18 cellular contexts compared by ENCODE assay signal in genomic region chr21:36186506-36187399, GRCh38. TPM values are rescaled to one million over a fixed set of nuclear protein-coding genes. Genes with fewer than 3 reads are reported as not detected.
DNase-seq lines count a peak whose midpoint lies in the region; ATAC-seq and TF ChIP-seq lines count a peak whose summit lies in the region.
"Had no signal": no experiment of that assay in that cellular context is flagged by ENCODE, and none has a peak within 500 bp of the region (broad histone marks: within the 10 kb centered on the region; RNA-seq: fewer than 3 reads in every experiment).

No MANE protein-coding gene starts in this region.

- H3K27me3 ChIP-seq in endodermal cell (ENCODE audit: control insufficient read depth, insufficient read depth, low read length, poor library complexity, severe bottlenecking) (no peaks in the 10 kb centered on the region), mucosa of rectum (ENCODE audit: control insufficient read depth in 2 of 2, insufficient read depth in 2 of 2, low read length in 2 of 2) (no peaks in the 10 kb centered on the region)
- H3K27me3 ChIP-seq in CD4-positive, alpha-beta memory T cell (ENCODE audit: insufficient read depth, low read length), result no peaks in the 10 kb centered on the region
- H3K27me3 ChIP-seq: ascending aorta; BLaER1 treated with 17β-estradiol and CSF1 and Interleukin-3, amounts not matched to agents 10 nM and 100 nM; right lobe of liver had no signal

- H3K4me1 ChIP-seq in endodermal cell (ENCODE audit: control insufficient read depth, insufficient read depth, low read length) (peaks cover 4% of the 10 kb centered on the region), mucosa of rectum (ENCODE audit: control insufficient read depth in 2 of 2, insufficient read depth in 2 of 2, low read length in 2 of 2) (peaks cover 17 to 27% of the 10 kb centered on the region in 2 donors)
- H3K4me1 ChIP-seq in CD4-positive, alpha-beta memory T cell (ENCODE audit: insufficient read depth, low read length), result no peaks in the 10 kb centered on the region

- ATAC-seq in Right ventricle myocardium inferior, result peak; percentile 89
- ATAC-seq in activated CD4-positive, CD25-positive, alpha-beta regulatory T cell treated with anti-CD3 and anti-CD28 coated beads, Interleukin-2, amount 50 U/mL, for 24 hours, result no peak
- ATAC-seq: right lobe of liver had no signal

- intact Hi-C loops in Right ventricle myocardium inferior (cut with DNase I) (no loop called here), cardiac septum (cut with DNase I) (no loop called here)
- intact Hi-C loops in CD4-positive, alpha-beta memory T cell (cut with micrococcal nuclease), result no loop called here

- H3K27ac ChIP-seq in endodermal cell (ENCODE audit: low read depth, low read length) (no peak overlapping the region), mucosa of rectum (ENCODE audit: low read depth in 2 of 2, low read length in 2 of 2) (peak overlapping the region; percentile 23 to 29)
- no peak overlapping the region for H3K27ac ChIP-seq in CD4-positive, alpha-beta memory T cell (ENCODE audit: low read depth, low read length)
- H3K27ac ChIP-seq: ascending aorta; BLaER1 treated with 17β-estradiol and CSF1 and Interleukin-3, amounts not matched to agents 10 nM and 100 nM; right lobe of liver; RWPE1 had no signal

- H3K4me3 Mint-ChIP-seq in endodermal cell, result no peak overlapping the region
- H3K4me3 Mint-ChIP-seq in CD4-positive, alpha-beta memory T cell, result no peak overlapping the region
- H3K4me3 Mint-ChIP-seq: activated naive CD4-positive, alpha-beta T cell treated with anti-CD3 and anti-CD28 coated beads for 36 hours had no signal

- no peaks in the 10 kb centered on the region for H3K36me3 Mint-ChIP-seq in endodermal cell (ENCODE audit: low read depth)
- peaks cover 17 to 27% of the 10 kb centered on the region in 2 donors for H3K36me3 Mint-ChIP-seq in CD4-positive, alpha-beta memory T cell

- H3K4me3 ChIP-seq in endodermal cell (ENCODE audit: low read length) (no peak overlapping the region), mucosa of rectum (ENCODE audit: low read length in 2 of 2) (no peak overlapping the region)
- H3K4me3 ChIP-seq in CD4-positive, alpha-beta memory T cell (ENCODE audit: low read length in 2 of 2), result no peak overlapping the region
- H3K4me3 ChIP-seq: ascending aorta; BLaER1 treated with 17β-estradiol and CSF1 and Interleukin-3, amounts not matched to agents 10 nM and 100 nM; right lobe of liver had no signal

- POLR2A ChIA-PET in CD4-positive, alpha-beta memory T cell (lab: Charles Lee; ENCODE audit: partially characterized antibody), result interaction anchor here (0.6 to 2.0 kb wide), 3 partner anchors 13 to 102 kb away, joined by 3 to 5 read pairs (median 3); no protein-coding TSS in a partner anchor

- H3K9me3 Mint-ChIP-seq in endodermal cell, result no peaks in the 10 kb centered on the region
- no peaks in the 10 kb centered on the region for H3K9me3 Mint-ChIP-seq in CD4-positive, alpha-beta memory T cell
- H3K9me3 Mint-ChIP-seq: activated naive CD4-positive, alpha-beta T cell treated with anti-CD3 and anti-CD28 coated beads for 36 hours had no signal

- H3K27ac Mint-ChIP-seq in endodermal cell, result no peak overlapping the region
- peak overlapping the region in 1 of 7 donors; percentile 57 for H3K27ac Mint-ChIP-seq in CD4-positive, alpha-beta memory T cell
- H3K27ac Mint-ChIP-seq: activated naive CD4-positive, alpha-beta T cell treated with anti-CD3 and anti-CD28 coated beads for 36 hours had no signal

- no peak for TF ChIP-seq CTCF in endodermal cell (conservative IDR thresholded peaks at IDR 0.05)
- no peak for TF ChIP-seq CTCF in GM10266 (IDR thresholded peaks at IDR 0.05; ENCODE audit: control insufficient read depth, insufficient read depth, low read depth, missing control alignments)

- WGBS in endodermal cell (ENCODE audit: insufficient coverage in 1 of 2, insufficient read length in 1 of 2), 2 experiments, result 85 to 96% methylated on average over 6 to 18 of the region's 18 CpGs

- H3K9me3 ChIP-seq in endodermal cell (ENCODE audit: control insufficient read depth, low read length) (no peaks in the 10 kb centered on the region), mucosa of rectum (ENCODE audit: control insufficient read depth in 2 of 2, low read length in 2 of 2) (no peaks in the 10 kb centered on the region)
- no peaks in the 10 kb centered on the region for H3K9me3 ChIP-seq in CD4-positive, alpha-beta memory T cell (ENCODE audit: control insufficient read depth in 1 of 2, low read length in 2 of 2)
- H3K9me3 ChIP-seq: ascending aorta; BLaER1 treated with 17β-estradiol and CSF1 and Interleukin-3, amounts not matched to agents 10 nM and 100 nM; right lobe of liver had no signal

- H3K27me3 Mint-ChIP-seq in endodermal cell (ENCODE audit: insufficient read depth), result no peaks in the 10 kb centered on the region
- H3K27me3 Mint-ChIP-seq in CD4-positive, alpha-beta memory T cell, result no peaks in the 10 kb centered on the region

- CTCF ChIA-PET in CD4-positive, alpha-beta memory T cell (lab: Charles Lee; ENCODE audit: partially characterized antibody), result interaction anchor here (1.0 to 1.5 kb wide), 5 partner anchors 12 to 46 kb away, joined by 3 to 6 read pairs (median 3); no protein-coding TSS in a partner anchor

- peaks cover 17% of the 10 kb centered on the region for H3K4me1 Mint-ChIP-seq in endodermal cell
- peaks cover 10 to 15% (median 11%) of the 10 kb centered on the region in 4 donors for H3K4me1 Mint-ChIP-seq in CD4-positive, alpha-beta memory T cell

- H3K36me3 ChIP-seq in endodermal cell (ENCODE audit: control insufficient read depth, insufficient read depth, low read length) (no peaks in the 10 kb centered on the region), mucosa of rectum (ENCODE audit: control insufficient read depth in 2 of 2, insufficient read depth in 2 of 2, low read length in 2 of 2) (peaks cover 10 to 14% of the 10 kb centered on the region in 2 donors)
- peaks cover 3% of the 10 kb centered on the region for H3K36me3 ChIP-seq in CD4-positive, alpha-beta memory T cell (ENCODE audit: insufficient read depth, low read length)
- H3K36me3 ChIP-seq: ascending aorta, right lobe of liver had no signal

- H3K9ac ChIP-seq in endodermal cell (ENCODE audit: extremely low read depth, low read length, poor library complexity, severe bottlenecking) (no peak overlapping the region), mucosa of rectum (ENCODE audit: low read depth in 1 of 2, low read length in 2 of 2) (peak overlapping the region in 1 of 2 donors; percentile 27)
- H3K9ac ChIP-seq: BLaER1 treated with 17β-estradiol and CSF1 and Interleukin-3, amounts not matched to agents 10 nM and 100 nM had no signal

- DNase-seq in Right ventricle myocardium inferior (ENCODE audit: missing footprints) (peak; percentile 73), cardiac septum (ENCODE audit: low spot score) (no peak), endodermal cell (peak; percentile 62), GM10266 (ENCODE audit: extremely low spot score) (no peak)
- DNase-seq in CD4-positive, alpha-beta memory T cell, result no peak
- no peak for DNase-seq in stimulated activated CD4-positive, alpha-beta T cell treated with anti-CD3 and anti-CD28 coated beads, Interleukin-15, amount 100 ng/mL, for 24 hours
- DNase-seq: activated CD4-positive, alpha-beta T cell treated with anti-CD3 and anti-CD28 coated beads, Interleukin-2, amount 50 U/mL, for 1 hour; activated naive CD4-positive, alpha-beta T cell treated with anti-CD3 and anti-CD28 coated beads for 36 hours; DMS153; hippocampal formation; NCI-H1417 treated with DMSO at 0.1 percent for 48 hours; stimulated activated CD4-positive, alpha-beta T cell treated with anti-CD3 and anti-CD28 coated beads, Interleukin-2, amount 100 ng/mL, for 24 hours had no signal

RNA-seq across cellular contexts. Expression of gene DOP1B, which starts 30.1 kb away (rescaled TPM):
- total RNA-seq in Right ventricle myocardium inferior, result 17.9 TPM
- total RNA-seq in cardiac septum, result 7.6 TPM
- 1 to 10 TPM; 7.8 to 8.0 TPM for total RNA-seq in endodermal cell
- 8.4 TPM for polyA plus RNA-seq in endodermal cell (2013, experiment 1 of 2)
- polyA plus RNA-seq in endodermal cell (2013, experiment 2 of 2), result 9.0 TPM
- total RNA-seq in CD4-positive, alpha-beta memory T cell, result 10 to 100 TPM; 24.0 to 27.3 TPM
- 10 to 100 TPM in 1 of 2 donors, 1 to 10 TPM in 1; 3.2 to 13.7 TPM for polyA plus RNA-seq in CD4-positive, alpha-beta memory T cell

RNA-seq across cellular contexts. Expression of gene CBR3, which starts 51.9 kb away (rescaled TPM):
- total RNA-seq in Right ventricle myocardium inferior, result 2.5 TPM
- total RNA-seq in cardiac septum, result 2.1 TPM
- not detected for total RNA-seq in endodermal cell
- 0.32 TPM for polyA plus RNA-seq in endodermal cell (2013, experiment 1 of 2)
- polyA plus RNA-seq in endodermal cell (2013, experiment 2 of 2), result 0.37 TPM
- 1 to 10 TPM; 9.2 to 9.3 TPM for total RNA-seq in CD4-positive, alpha-beta memory T cell
- polyA plus RNA-seq in CD4-positive, alpha-beta memory T cell, result 10 to 100 TPM; 15.6 to 24.9 TPM

Comparison
In these comparisons a context has a peak if more than half of its experiments do, and no peak if none do; other contexts are left out.
1. DNase-seq: peak in Right ventricle myocardium inferior (single experiment) and endodermal cell (single experiment); none in cardiac septum (single experiment), CD4-positive, alpha-beta memory T cell (0 of 5), stimulated activated CD4-positive, alpha-beta T cell treated with anti-CD3 and anti-CD28 coated beads, Interleukin-15, amount 100 ng/mL, for 24 hours (single experiment) and GM10266 (single experiment).
2. H3K27ac ChIP-seq: peak in mucosa of rectum (2 of 2); none in endodermal cell (single experiment) and CD4-positive, alpha-beta memory T cell (single experiment).